In the genomic region with DNA sequence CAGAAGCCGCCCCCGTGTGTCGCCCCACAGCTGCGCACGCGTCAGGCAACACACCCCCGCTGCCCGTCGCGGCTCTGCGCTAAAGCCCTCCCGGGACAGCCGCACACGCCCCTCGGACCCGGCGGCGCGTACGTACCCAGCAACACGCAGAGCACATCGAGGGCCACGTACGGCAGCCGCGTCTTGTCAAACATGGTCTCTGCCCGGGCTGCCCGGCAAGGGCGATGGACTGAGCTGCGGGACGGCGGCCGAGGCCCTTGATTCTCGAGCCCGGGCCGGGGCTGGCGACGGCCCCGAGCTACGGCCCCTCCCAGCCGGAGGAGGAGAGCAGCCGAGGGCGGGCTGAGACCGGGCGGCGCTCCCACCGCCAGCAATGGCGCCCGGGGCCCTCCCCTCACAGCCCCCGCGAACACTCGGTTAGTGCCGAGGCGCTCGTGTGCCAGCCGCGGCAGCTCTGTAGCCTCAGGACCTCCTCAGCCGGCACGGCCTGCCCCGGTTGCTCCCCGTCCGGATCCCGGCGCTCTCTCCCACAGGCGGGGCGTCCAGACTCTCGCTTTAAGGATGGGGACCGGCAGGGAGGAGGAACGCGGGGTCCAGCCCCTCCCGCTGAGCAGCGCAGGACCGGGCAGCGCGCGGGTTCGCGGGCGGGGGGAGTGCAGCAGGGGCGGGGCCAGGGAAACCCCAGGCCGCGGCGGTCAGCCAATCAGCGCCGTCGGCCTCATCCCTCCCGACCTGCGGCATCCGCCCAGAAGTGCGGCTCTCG, we compare ENCODE assay signal across 1 cellular context.
TF ChIP-seq lines count a peak whose summit lies in the region.

A gene (minus strand): TSS at position 529 of the 763 bp plus-strand sequence. CDS start 335 bp downstream, at position 194.

TF ChIP-seq in H1, 55 proteins besides CTCF, POLR2A, EP300 and RAD21:
- TF ChIP-seq HDAC2 (IDR thresholded peaks at IDR 0.05; ENCODE audit: borderline replicate concordance in 1 of 2, low read depth in 2 of 2, low read length in 2 of 2) (peak; percentile 20 to 59; a peak in 2 of 4 replicates), TEAD4 (IDR thresholded peaks at IDR 0.05; ENCODE audit: low read depth, low read length) (no peak), SUZ12 (IDR thresholded peaks at IDR 0.05; ENCODE audit: low read length) (no peak), CHD1 (IDR thresholded peaks at IDR 0.05; ENCODE audit: low read depth, low read length) (no peak), BACH1 (IDR thresholded peaks at IDR 0.05; ENCODE audit: low read length) (peak; percentile 66; the same call in 1 of the 2 replicates), CHD2 (IDR thresholded peaks at IDR 0.05; ENCODE audit: low read length) (no peak), ASH2L (IDR thresholded peaks at IDR 0.05; ENCODE audit: low read length) (peak; percentile 83), RNF2 (IDR thresholded peaks at IDR 0.05; ENCODE audit: borderline replicate concordance, low read depth, low read length, missing control alignments, poor library complexity, severe bottlenecking) (no peak), RFX5 (IDR thresholded peaks at IDR 0.05; ENCODE audit: borderline replicate concordance, low read depth, low read length) (no peak), SIRT6 (IDR thresholded peaks at IDR 0.05; ENCODE audit: low read length) (no peak), FOSL1 (IDR thresholded peaks at IDR 0.05; ENCODE audit: insufficient read depth, low read depth, low read length) (no peak), KDM1A (IDR thresholded peaks at IDR 0.05; ENCODE audit: borderline replicate concordance, low read length) (no peak), CTBP2 (IDR thresholded peaks at IDR 0.05; ENCODE audit: borderline replicate concordance, insufficient read depth, insufficient read length, low read length) (no peak), SP4 (IDR thresholded peaks at IDR 0.05; ENCODE audit: low read length) (peak; percentile 46; the same call in 1 of the 2 replicates), TAF1 (IDR thresholded peaks at IDR 0.05; ENCODE audit: low read depth, low read length) (peak; percentile 53; the same call in 1 of the 2 replicates), NRF1 (IDR thresholded peaks at IDR 0.05; ENCODE audit: low read depth, low read length) (no peak), JUN (IDR thresholded peaks at IDR 0.05; ENCODE audit: low read depth, low read length) (no peak), YY1 (IDR thresholded peaks at IDR 0.05; ENCODE audit: low read depth, low read length) (peak; percentile 87), SRF (IDR thresholded peaks at IDR 0.05; ENCODE audit: low read depth, low read length) (no peak), EGR1 (IDR thresholded peaks at IDR 0.05; ENCODE audit: borderline replicate concordance, low read depth, low read length) (0 out of 2 replicates have a peak, but pooled peaks have one; percentile 51), NANOG (IDR thresholded peaks at IDR 0.05; ENCODE audit: insufficient read depth, low read depth, low read length, poor library complexity, severe bottlenecking) (no peak), BCL11A (IDR thresholded peaks at IDR 0.05; ENCODE audit: low read depth in 2 of 2, low read length in 2 of 2) (no peak), TAF7 (optimal IDR thresholded peaks at IDR 0.05; ENCODE audit: borderline replicate concordance, low read depth, low read length) (no peak), EZH2 (IDR thresholded peaks at IDR 0.05; ENCODE audit: low read depth, low read length, severe bottlenecking) (no peak), POLR2AphosphoS5 (IDR thresholded peaks at IDR 0.05; ENCODE audit: low read depth, low read length) (peak; percentile 15; the same call in 1 of the 2 replicates), CREB1 (IDR thresholded peaks at IDR 0.05) (no peak), SIN3A (conservative IDR thresholded peaks at IDR 0.05 in 1 of 2, IDR thresholded peaks at IDR 0.05 in 1 of 2; ENCODE audit: low read depth in 1 of 2, low read length in 2 of 2) (peak; percentile 6 to 80; a peak in 1 of 4 replicates), TCF12 (IDR thresholded peaks at IDR 0.05; ENCODE audit: low read depth, low read length) (no peak), RXRA (IDR thresholded peaks at IDR 0.05; ENCODE audit: insufficient read depth, low read depth, low read length) (no peak), JUND (IDR thresholded peaks at IDR 0.05; ENCODE audit: low read length) (no peak), SP1 (IDR thresholded peaks at IDR 0.05; ENCODE audit: low read depth, low read length) (0 out of 2 replicates have a peak, but pooled peaks have one; percentile 26), ZNF274 (IDR thresholded peaks at IDR 0.05; ENCODE audit: borderline replicate concordance, extremely low read depth, low read length) (no peak), MAFK (IDR thresholded peaks at IDR 0.05; ENCODE audit: low read depth, low read length) (no peak), KDM5A (IDR thresholded peaks at IDR 0.05; ENCODE audit: low read length) (no peak), GTF2F1 (IDR thresholded peaks at IDR 0.05; ENCODE audit: borderline replicate concordance, low read depth, low read length) (no peak), BRCA1 (IDR thresholded peaks at IDR 0.05; ENCODE audit: low read depth, low read length) (no peak), CBX8 (IDR thresholded peaks at IDR 0.05; ENCODE audit: borderline replicate concordance, low read depth, low read length) (no peak), SP2 (IDR thresholded peaks at IDR 0.05; ENCODE audit: low read length) (no peak), CEBPB (IDR thresholded peaks at IDR 0.05; ENCODE audit: low read depth, low read length) (no peak), SIX5 (IDR thresholded peaks at IDR 0.05; ENCODE audit: low read depth, low read length) (no peak), KDM4A (IDR thresholded peaks at IDR 0.05; ENCODE audit: low read depth, low read length, severe bottlenecking) (peak; percentile 96), SAP30 (IDR thresholded peaks at IDR 0.05; ENCODE audit: insufficient read depth, insufficient replicate concordance, low read length) (no peak), RBBP5 (IDR thresholded peaks at IDR 0.05; ENCODE audit: borderline replicate concordance, low read depth, low read length) (peak; percentile 88; the same call in 1 of the 2 replicates), GABPA (IDR thresholded peaks at IDR 0.05; ENCODE audit: borderline replicate concordance, insufficient read depth, low read length) (no peak), CBX5 (IDR thresholded peaks at IDR 0.05; ENCODE audit: low read depth, low read length) (no peak), HDAC6 (IDR thresholded peaks at IDR 0.05; ENCODE audit: low read depth, low read length) (no peak), PHF8 (conservative IDR thresholded peaks at IDR 0.05; ENCODE audit: low read depth, low read length) (peak; percentile 78; the same call in 1 of the 2 replicates), POU5F1 (IDR thresholded peaks at IDR 0.05; ENCODE audit: low read depth, low read length) (no peak), TBP (IDR thresholded peaks at IDR 0.05; ENCODE audit: low read depth, low read length) (peak; percentile 73)
- TF ChIP-seq, protein P1, sequence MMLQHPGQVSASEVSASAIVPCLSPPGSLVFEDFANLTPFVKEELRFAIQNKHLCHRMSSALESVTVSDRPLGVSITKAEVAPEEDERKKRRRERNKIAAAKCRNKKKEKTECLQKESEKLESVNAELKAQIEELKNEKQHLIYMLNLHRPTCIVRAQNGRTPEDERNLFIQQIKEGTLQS (IDR thresholded peaks at IDR 0.05; ENCODE audit: insufficient read depth, low read depth, low read length) = no peak
- TF ChIP-seq, protein P2, sequence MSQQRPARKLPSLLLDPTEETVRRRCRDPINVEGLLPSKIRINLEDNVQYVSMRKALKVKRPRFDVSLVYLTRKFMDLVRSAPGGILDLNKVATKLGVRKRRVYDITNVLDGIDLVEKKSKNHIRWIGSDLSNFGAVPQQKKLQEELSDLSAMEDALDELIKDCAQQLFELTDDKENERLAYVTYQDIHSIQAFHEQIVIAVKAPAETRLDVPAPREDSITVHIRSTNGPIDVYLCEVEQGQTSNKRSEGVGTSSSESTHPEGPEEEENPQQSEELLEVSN (IDR thresholded peaks at IDR 0.05) = peak; percentile 49; the same call in 1 of the 2 replicates
- TF ChIP-seq, protein P3, sequence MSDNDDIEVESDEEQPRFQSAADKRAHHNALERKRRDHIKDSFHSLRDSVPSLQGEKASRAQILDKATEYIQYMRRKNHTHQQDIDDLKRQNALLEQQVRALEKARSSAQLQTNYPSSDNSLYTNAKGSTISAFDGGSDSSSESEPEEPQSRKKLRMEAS (IDR thresholded peaks at IDR 0.05) = 0 out of 2 replicates have a peak, but pooled peaks have one; percentile 40
- TF ChIP-seq, protein P4, sequence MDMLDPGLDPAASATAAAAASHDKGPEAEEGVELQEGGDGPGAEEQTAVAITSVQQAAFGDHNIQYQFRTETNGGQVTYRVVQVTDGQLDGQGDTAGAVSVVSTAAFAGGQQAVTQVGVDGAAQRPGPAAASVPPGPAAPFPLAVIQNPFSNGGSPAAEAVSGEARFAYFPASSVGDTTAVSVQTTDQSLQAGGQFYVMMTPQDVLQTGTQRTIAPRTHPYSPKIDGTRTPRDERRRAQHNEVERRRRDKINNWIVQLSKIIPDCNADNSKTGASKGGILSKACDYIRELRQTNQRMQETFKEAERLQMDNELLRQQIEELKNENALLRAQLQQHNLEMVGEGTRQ (IDR thresholded peaks at IDR 0.05; ENCODE audit: low read length) = no peak
- TF ChIP-seq, protein P5, sequence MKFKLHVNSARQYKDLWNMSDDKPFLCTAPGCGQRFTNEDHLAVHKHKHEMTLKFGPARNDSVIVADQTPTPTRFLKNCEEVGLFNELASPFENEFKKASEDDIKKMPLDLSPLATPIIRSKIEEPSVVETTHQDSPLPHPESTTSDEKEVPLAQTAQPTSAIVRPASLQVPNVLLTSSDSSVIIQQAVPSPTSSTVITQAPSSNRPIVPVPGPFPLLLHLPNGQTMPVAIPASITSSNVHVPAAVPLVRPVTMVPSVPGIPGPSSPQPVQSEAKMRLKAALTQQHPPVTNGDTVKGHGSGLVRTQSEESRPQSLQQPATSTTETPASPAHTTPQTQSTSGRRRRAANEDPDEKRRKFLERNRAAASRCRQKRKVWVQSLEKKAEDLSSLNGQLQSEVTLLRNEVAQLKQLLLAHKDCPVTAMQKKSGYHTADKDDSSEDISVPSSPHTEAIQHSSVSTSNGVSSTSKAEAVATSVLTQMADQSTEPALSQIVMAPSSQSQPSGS (IDR thresholded peaks at IDR 0.05; ENCODE audit: low read length) = no peak
- TF ChIP-seq, protein P6, sequence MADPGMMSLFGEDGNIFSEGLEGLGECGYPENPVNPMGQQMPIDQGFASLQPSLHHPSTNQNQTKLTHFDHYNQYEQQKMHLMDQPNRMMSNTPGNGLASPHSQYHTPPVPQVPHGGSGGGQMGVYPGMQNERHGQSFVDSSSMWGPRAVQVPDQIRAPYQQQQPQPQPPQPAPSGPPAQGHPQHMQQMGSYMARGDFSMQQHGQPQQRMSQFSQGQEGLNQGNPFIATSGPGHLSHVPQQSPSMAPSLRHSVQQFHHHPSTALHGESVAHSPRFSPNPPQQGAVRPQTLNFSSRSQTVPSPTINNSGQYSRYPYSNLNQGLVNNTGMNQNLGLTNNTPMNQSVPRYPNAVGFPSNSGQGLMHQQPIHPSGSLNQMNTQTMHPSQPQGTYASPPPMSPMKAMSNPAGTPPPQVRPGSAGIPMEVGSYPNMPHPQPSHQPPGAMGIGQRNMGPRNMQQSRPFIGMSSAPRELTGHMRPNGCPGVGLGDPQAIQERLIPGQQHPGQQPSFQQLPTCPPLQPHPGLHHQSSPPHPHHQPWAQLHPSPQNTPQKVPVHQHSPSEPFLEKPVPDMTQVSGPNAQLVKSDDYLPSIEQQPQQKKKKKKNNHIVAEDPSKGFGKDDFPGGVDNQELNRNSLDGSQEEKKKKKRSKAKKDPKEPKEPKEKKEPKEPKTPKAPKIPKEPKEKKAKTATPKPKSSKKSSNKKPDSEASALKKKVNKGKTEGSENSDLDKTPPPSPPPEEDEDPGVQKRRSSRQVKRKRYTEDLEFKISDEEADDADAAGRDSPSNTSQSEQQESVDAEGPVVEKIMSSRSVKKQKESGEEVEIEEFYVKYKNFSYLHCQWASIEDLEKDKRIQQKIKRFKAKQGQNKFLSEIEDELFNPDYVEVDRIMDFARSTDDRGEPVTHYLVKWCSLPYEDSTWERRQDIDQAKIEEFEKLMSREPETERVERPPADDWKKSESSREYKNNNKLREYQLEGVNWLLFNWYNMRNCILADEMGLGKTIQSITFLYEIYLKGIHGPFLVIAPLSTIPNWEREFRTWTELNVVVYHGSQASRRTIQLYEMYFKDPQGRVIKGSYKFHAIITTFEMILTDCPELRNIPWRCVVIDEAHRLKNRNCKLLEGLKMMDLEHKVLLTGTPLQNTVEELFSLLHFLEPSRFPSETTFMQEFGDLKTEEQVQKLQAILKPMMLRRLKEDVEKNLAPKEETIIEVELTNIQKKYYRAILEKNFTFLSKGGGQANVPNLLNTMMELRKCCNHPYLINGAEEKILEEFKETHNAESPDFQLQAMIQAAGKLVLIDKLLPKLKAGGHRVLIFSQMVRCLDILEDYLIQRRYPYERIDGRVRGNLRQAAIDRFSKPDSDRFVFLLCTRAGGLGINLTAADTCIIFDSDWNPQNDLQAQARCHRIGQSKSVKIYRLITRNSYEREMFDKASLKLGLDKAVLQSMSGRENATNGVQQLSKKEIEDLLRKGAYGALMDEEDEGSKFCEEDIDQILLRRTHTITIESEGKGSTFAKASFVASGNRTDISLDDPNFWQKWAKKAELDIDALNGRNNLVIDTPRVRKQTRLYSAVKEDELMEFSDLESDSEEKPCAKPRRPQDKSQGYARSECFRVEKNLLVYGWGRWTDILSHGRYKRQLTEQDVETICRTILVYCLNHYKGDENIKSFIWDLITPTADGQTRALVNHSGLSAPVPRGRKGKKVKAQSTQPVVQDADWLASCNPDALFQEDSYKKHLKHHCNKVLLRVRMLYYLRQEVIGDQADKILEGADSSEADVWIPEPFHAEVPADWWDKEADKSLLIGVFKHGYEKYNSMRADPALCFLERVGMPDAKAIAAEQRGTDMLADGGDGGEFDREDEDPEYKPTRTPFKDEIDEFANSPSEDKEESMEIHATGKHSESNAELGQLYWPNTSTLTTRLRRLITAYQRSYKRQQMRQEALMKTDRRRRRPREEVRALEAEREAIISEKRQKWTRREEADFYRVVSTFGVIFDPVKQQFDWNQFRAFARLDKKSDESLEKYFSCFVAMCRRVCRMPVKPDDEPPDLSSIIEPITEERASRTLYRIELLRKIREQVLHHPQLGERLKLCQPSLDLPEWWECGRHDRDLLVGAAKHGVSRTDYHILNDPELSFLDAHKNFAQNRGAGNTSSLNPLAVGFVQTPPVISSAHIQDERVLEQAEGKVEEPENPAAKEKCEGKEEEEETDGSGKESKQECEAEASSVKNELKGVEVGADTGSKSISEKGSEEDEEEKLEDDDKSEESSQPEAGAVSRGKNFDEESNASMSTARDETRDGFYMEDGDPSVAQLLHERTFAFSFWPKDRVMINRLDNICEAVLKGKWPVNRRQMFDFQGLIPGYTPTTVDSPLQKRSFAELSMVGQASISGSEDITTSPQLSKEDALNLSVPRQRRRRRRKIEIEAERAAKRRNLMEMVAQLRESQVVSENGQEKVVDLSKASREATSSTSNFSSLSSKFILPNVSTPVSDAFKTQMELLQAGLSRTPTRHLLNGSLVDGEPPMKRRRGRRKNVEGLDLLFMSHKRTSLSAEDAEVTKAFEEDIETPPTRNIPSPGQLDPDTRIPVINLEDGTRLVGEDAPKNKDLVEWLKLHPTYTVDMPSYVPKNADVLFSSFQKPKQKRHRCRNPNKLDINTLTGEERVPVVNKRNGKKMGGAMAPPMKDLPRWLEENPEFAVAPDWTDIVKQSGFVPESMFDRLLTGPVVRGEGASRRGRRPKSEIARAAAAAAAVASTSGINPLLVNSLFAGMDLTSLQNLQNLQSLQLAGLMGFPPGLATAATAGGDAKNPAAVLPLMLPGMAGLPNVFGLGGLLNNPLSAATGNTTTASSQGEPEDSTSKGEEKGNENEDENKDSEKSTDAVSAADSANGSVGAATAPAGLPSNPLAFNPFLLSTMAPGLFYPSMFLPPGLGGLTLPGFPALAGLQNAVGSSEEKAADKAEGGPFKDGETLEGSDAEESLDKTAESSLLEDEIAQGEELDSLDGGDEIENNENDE (IDR thresholded peaks at IDR 0.05; ENCODE audit: insufficient replicate concordance, low read length) = no peak
TF ChIP-seq in H1: peak in this region for 16.
